Comparison of ENCODE assay signal across 8 cellular contexts in the genomic region with DNA sequence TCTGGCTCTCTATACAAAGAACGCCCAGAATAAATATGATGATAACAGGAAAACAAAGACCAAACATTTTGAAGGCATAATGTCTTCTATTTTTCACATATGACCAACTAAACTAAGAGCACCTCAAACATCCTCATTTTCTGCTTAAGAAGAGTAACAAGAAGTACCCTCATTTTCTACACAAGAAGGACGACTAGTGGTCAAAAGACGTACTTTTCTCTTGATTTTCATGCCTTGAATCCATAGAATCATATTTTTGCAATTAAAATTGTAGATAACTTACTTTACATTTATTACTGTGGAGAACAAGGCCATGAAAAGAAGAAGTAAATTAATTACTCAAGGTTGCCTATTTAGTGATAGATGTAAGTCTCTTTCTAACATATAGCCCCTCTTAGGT.
DNase-seq lines count a peak whose midpoint lies in the region; ATAC-seq and TF ChIP-seq lines count a peak whose summit lies in the region.

No MANE protein-coding gene starts in this region.

- 4% methylated on average over 3 of the region's 3 CpGs for WGBS in right lobe of liver (ENCODE audit: insufficient coverage, low coverage, low lambda C conversion rate, missing lambda C conversion rate)

- no peak overlapping the region for H3K27ac ChIP-seq in right lobe of liver

- H3K4me1 Mint-ChIP-seq in Caco-2 (ENCODE audit: low read depth, unreplicated experiment), result peaks cover 27% of the 10 kb centered on the region
- H3K4me1 Mint-ChIP-seq in activated T-helper 17 cell treated with anti-CD3 and anti-CD28 coated beads, Interleukin-2, amount 50 U/mL, for 72 hours, result no peaks in the 10 kb centered on the region

- H3K9me3 ChIP-seq in Caco-2, result no peaks in the 10 kb centered on the region
- no peaks in the 10 kb centered on the region for H3K9me3 ChIP-seq in right lobe of liver

- DNase-seq in Caco-2, result peak in 1 of 2 experiments; percentile 40
- peak; percentile 48 for DNase-seq in HFF-Myc (ENCODE audit: extremely low read depth, low read depth)
- peak; percentile 71 for DNase-seq in NCI-H2227 (lab: John Stamatoyannopoulos, UW; ENCODE audit: unreplicated experiment)
- peak; percentile 22 for DNase-seq in brain pericyte (ENCODE audit: low read depth, low spot score)
- no peak for DNase-seq in right lobe of liver
- DNase-seq in T1000 (lab: John Stamatoyannopoulos, UW), result no peak

- no TSS peak for BruUV-seq in Caco-2 (replicated peaks; lab: Mats Ljungman, UMichigan)

- POLR2A ChIA-PET in Caco-2 (lab: Charles Lee), result interaction anchor here (0.5 to 1.1 kb wide), 2 partner anchors 413 to 420 kb away, joined by 3 read pairs; a partner anchor contains a TSS

- H3K36me3 ChIP-seq in Caco-2 (ENCODE audit: control insufficient read depth, insufficient read depth, low read length), result no peaks in the 10 kb centered on the region
- no peaks in the 10 kb centered on the region for H3K36me3 ChIP-seq in right lobe of liver

- intact Hi-C loops in Caco-2 (cut with micrococcal nuclease; ENCODE audit: unreplicated experiment), result loop anchor here (1.0 to 10.0 kb wide), 9 partner anchors 62 to 879 kb away; no protein-coding TSS in a partner anchor
- intact Hi-C loops in right lobe of liver (cut with DNase I), result no loop called here

- no peaks in the 10 kb centered on the region for H3K36me3 Mint-ChIP-seq in Caco-2 (ENCODE audit: insufficient read depth, unreplicated experiment)
- no peaks in the 10 kb centered on the region for H3K36me3 Mint-ChIP-seq in activated T-helper 17 cell treated with anti-CD3 and anti-CD28 coated beads, Interleukin-2, amount 50 U/mL, for 72 hours (ENCODE audit: low read depth)

- TF ChIP-seq POLR2A in right lobe of liver (IDR thresholded peaks at IDR 0.05), result no peak

- H3K27me3 ChIP-seq in Caco-2 (replicated peaks; ENCODE audit: control insufficient read depth, insufficient read depth, low read length) (no peaks in the 10 kb centered on the region), right lobe of liver (no peaks in the 10 kb centered on the region)

- H3K9me3 Mint-ChIP-seq in Caco-2 (ENCODE audit: unreplicated experiment), result no peaks in the 10 kb centered on the region
- H3K9me3 Mint-ChIP-seq in activated T-helper 17 cell treated with anti-CD3 and anti-CD28 coated beads, Interleukin-2, amount 50 U/mL, for 72 hours, result no peaks in the 10 kb centered on the region

- peak overlapping the region; percentile 75 for H3K27ac Mint-ChIP-seq in Caco-2 (ENCODE audit: unreplicated experiment)
- H3K27ac Mint-ChIP-seq in activated T-helper 17 cell treated with anti-CD3 and anti-CD28 coated beads, Interleukin-2, amount 50 U/mL, for 72 hours, result no peak overlapping the region

- H3K4me1 ChIP-seq in Caco-2, result peaks cover 32% of the 10 kb centered on the region
- no peaks in the 10 kb centered on the region for H3K4me1 ChIP-seq in right lobe of liver

- peak; percentile 61 to 63 for TF ChIP-seq CTCF in Caco-2 (IDR thresholded peaks at IDR 0.05; ENCODE audit: insufficient read depth in 1 of 2, low read depth in 1 of 2, low read length in 1 of 2, severe bottlenecking in 1 of 2, unreplicated experiment in 1 of 2)
- no peak for TF ChIP-seq CTCF in HFF-Myc (IDR thresholded peaks at IDR 0.05; ENCODE audit: low read depth, low read length, missing control alignments)
- peak; percentile 51 to 57 (median 54) for TF ChIP-seq CTCF in right lobe of liver (IDR thresholded peaks at IDR 0.05)

- ATAC-seq in right lobe of liver (peak; percentile 30 to 65 (median 46)), HG03025 (IDR thresholded peaks at IDR 0.05; ENCODE audit: low FRiP score, unreplicated experiment) (no peak)
- no peak for ATAC-seq in activated T-helper 17 cell treated with anti-CD3 and anti-CD28 coated beads, Interleukin-2, amount 50 U/mL, for 72 hours (replicated peaks)

- no peak overlapping the region for H3K4me3 Mint-ChIP-seq in Caco-2 (ENCODE audit: unreplicated experiment)
- H3K4me3 Mint-ChIP-seq in activated T-helper 17 cell treated with anti-CD3 and anti-CD28 coated beads, Interleukin-2, amount 50 U/mL, for 72 hours, result no peak overlapping the region

- no peaks in the 10 kb centered on the region for H3K27me3 Mint-ChIP-seq in Caco-2 (ENCODE audit: insufficient read depth, unreplicated experiment)
- peaks cover 18% of the 10 kb centered on the region for H3K27me3 Mint-ChIP-seq in activated T-helper 17 cell treated with anti-CD3 and anti-CD28 coated beads, Interleukin-2, amount 50 U/mL, for 72 hours

- H3K4me3 ChIP-seq in Caco-2 (ENCODE audit: low read depth, low read length), result no peak overlapping the region
- no peak overlapping the region for H3K4me3 ChIP-seq in HFF-Myc (replicated peaks; ENCODE audit: low read depth, low read length)
- no peak overlapping the region for H3K4me3 ChIP-seq in right lobe of liver

- CTCF ChIA-PET in Caco-2 (lab: Charles Lee), result interaction anchor here (0.9 to 2.1 kb wide), 4 partner anchors 62 to 416 kb away, joined by 3 to 6 read pairs (median 4); no protein-coding TSS in a partner anchor

Comparison
In these comparisons a context has a peak if more than half of its experiments do, and no peak if none do; other contexts are left out.
1. DNase-seq: peak in HFF-Myc (single experiment), NCI-H2227 (single experiment) and brain pericyte (single experiment); none in right lobe of liver (0 of 3) and T1000 (single experiment).
2. ATAC-seq: peak in right lobe of liver (4 of 4); none in activated T-helper 17 cell treated with anti-CD3 and anti-CD28 coated beads, Interleukin-2, amount 50 U/mL, for 72 hours (single experiment) and HG03025 (single experiment).